In the genomic region with DNA sequence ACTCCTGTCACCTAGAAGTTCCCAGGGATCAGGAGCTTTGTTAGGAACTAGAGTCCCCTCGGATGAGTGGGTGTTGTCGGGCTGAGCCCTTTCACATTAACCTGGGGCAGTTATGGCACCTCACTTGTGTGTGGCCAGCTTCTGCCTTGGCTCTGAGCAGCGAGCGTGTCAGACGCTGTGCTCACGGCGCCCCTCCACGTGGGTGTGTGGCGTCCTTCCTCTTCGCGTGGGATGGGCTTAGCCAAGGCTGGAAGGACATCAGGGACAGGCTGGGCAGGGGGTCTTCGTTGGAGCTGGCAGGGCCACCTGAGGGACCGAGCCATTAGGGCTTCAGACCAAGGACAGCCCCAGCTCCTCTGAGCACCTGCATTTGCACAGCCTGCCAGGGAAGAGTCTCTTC, we compare ENCODE assay signal across 1 cellular context.
TF ChIP-seq lines count a peak whose summit lies in the region.

No MANE protein-coding gene starts in this region.

TF ChIP-seq in GM12878, 131 proteins besides CTCF, POLR2A, EP300 and RAD21:
- no peak for TF ChIP-seq KAT2A (conservative IDR thresholded peaks at IDR 0.05; ENCODE audit: control insufficient read depth, low read depth, low read length)
- TF ChIP-seq, protein P1, sequence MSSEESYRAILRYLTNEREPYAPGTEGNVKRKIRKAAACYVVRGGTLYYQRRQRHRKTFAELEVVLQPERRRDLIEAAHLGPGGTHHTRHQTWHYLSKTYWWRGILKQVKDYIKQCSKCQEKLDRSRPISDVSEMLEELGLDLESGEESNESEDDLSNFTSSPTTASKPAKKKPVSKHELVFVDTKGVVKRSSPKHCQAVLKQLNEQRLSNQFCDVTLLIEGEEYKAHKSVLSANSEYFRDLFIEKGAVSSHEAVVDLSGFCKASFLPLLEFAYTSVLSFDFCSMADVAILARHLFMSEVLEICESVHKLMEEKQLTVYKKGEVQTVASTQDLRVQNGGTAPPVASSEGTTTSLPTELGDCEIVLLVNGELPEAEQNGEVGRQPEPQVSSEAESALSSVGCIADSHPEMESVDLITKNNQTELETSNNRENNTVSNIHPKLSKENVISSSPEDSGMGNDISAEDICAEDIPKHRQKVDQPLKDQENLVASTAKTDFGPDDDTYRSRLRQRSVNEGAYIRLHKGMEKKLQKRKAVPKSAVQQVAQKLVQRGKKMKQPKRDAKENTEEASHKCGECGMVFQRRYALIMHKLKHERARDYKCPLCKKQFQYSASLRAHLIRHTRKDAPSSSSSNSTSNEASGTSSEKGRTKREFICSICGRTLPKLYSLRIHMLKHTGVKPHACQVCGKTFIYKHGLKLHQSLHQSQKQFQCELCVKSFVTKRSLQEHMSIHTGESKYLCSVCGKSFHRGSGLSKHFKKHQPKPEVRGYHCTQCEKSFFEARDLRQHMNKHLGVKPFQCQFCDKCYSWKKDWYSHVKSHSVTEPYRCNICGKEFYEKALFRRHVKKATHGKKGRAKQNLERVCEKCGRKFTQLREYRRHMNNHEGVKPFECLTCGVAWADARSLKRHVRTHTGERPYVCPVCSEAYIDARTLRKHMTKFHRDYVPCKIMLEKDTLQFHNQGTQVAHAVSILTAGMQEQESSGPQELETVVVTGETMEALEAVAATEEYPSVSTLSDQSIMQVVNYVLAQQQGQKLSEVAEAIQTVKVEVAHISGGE (CRISPR knock-in tag; IDR thresholded peaks at IDR 0.05): no peak
- TF ChIP-seq FOXM1 (IDR thresholded peaks at IDR 0.05; ENCODE audit: low read depth, low read length): no peak
- no peak for TF ChIP-seq TAF1 (IDR thresholded peaks at IDR 0.05; ENCODE audit: borderline replicate concordance, low read depth, low read length)
- no peak for TF ChIP-seq BRCA1 (IDR thresholded peaks at IDR 0.05; ENCODE audit: low read depth, low read length)
- TF ChIP-seq, protein P2, sequence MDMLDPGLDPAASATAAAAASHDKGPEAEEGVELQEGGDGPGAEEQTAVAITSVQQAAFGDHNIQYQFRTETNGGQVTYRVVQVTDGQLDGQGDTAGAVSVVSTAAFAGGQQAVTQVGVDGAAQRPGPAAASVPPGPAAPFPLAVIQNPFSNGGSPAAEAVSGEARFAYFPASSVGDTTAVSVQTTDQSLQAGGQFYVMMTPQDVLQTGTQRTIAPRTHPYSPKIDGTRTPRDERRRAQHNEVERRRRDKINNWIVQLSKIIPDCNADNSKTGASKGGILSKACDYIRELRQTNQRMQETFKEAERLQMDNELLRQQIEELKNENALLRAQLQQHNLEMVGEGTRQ (IDR thresholded peaks at IDR 0.05; ENCODE audit: borderline replicate concordance, low read depth, low read length): no peak
- TF ChIP-seq JUND (IDR thresholded peaks at IDR 0.05; ENCODE audit: low read depth, low read length): no peak
- TF ChIP-seq SMARCA5 (IDR thresholded peaks at IDR 0.05): no peak
- TF ChIP-seq, protein P3, sequence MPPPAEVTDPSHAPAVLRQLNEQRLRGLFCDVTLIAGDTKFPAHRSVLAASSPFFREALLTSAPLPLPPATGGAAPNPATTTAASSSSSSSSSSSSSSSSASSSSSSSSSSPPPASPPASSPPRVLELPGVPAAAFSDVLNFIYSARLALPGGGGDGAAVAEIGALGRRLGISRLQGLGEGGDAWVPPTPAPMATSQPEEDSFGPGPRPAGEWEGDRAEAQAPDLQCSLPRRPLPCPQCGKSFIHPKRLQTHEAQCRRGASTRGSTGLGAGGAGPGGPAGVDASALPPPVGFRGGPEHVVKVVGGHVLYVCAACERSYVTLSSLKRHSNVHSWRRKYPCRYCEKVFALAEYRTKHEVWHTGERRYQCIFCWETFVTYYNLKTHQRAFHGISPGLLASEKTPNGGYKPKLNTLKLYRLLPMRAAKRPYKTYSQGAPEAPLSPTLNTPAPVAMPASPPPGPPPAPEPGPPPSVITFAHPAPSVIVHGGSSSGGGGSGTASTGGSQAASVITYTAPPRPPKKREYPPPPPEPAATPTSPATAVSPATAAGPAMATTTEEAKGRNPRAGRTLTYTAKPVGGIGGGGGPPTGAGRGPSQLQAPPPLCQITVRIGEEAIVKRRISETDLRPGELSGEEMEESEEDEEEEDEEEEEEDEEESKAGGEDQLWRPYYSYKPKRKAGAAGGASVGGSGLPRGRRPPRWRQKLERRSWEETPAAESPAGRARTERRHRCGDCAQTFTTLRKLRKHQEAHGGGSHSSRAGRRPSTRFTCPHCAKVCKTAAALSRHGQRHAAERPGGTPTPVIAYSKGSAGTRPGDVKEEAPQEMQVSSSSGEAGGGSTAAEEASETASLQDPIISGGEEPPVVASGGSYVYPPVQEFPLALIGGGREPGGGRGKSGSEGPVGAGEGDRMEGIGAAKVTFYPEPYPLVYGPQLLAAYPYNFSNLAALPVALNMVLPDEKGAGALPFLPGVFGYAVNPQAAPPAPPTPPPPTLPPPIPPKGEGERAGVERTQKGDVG (CRISPR knock-in tag; IDR thresholded peaks at IDR 0.05): no peak
